In the genomic region with DNA sequence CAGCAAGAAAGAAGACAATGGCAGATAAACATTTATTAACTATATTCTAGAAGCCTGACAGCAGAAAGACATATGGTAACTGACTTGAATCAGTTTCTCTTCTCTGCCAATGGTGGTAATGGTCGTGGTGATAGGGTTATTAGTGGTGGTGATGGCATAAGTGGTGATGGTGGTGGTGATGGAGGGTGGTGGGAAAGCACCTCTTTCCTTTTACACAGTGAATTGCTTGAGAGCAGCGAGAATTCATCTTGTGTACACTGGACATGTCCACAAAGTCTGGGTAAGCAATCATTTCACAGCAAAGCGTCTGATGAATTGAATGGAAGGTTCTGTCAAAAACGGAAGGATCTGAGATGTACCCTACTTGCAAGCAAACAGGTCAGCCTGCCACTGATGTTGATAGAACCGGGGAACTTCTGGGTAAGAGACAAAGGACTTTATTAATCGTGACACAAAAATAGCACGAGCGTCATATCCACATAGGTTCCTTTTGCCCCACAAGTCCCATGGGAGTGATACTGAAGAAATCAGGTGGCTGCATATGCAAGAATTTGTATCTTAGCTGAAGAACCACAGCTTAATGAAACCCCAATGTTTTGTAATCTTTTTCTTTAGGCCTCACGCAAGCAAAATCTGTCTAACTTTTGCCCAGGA, we compare ENCODE assay signal across 14 cellular contexts. TPM values are rescaled to one million over a fixed set of nuclear protein-coding genes. Genes with fewer than 3 reads are reported as not detected.
A peak's percentile ranks its signal among the peaks of the same experiment; 100 is the strongest.
DNase-seq lines count a peak whose midpoint lies in the region; ATAC-seq, FAIRE-seq and TF ChIP-seq lines count a peak whose summit lies in the region.
"Had no signal": no experiment of that assay in that cellular context is flagged by ENCODE, and none has a peak within 500 bp of the region (broad histone marks: within the 10 kb centered on the region; RNA-seq: fewer than 3 reads in every experiment).

No MANE protein-coding gene starts in this region.

- no peaks in the 10 kb centered on the region for H3K9me3 ChIP-seq in naive thymus-derived CD4-positive, alpha-beta T cell (ENCODE audit: control insufficient read depth in 2 of 3, low read length in 3 of 3)
- H3K9me3 ChIP-seq in WERI-Rb-1 (ENCODE audit: severe bottlenecking), result no peaks in the 10 kb centered on the region

- H3K27me3 ChIP-seq in naive thymus-derived CD4-positive, alpha-beta T cell (ENCODE audit: control insufficient read depth in 2 of 2, insufficient read depth in 2 of 2, low read length in 2 of 2), result no peaks in the 10 kb centered on the region
- H3K27me3 ChIP-seq in WERI-Rb-1 (ENCODE audit: insufficient read depth, low read depth, severe bottlenecking), result no peaks in the 10 kb centered on the region

- H3K9me3 Mint-ChIP-seq in naive thymus-derived CD4-positive, alpha-beta T cell, result no peaks in the 10 kb centered on the region

- H3K36me3 ChIP-seq in naive thymus-derived CD4-positive, alpha-beta T cell (ENCODE audit: control insufficient read depth in 2 of 3, insufficient read depth in 3 of 3, low read length in 3 of 3), result no peaks in the 10 kb centered on the region
- H3K36me3 ChIP-seq in WERI-Rb-1, result no peaks in the 10 kb centered on the region

- no peak overlapping the region for H3K4me3 ChIP-seq in naive thymus-derived CD4-positive, alpha-beta T cell (ENCODE audit: low read length)
- H3K4me3 ChIP-seq in WERI-Rb-1 (ENCODE audit: low read depth, low read length), result no peak overlapping the region

- no peaks in the 10 kb centered on the region for H3K4me1 Mint-ChIP-seq in naive thymus-derived CD4-positive, alpha-beta T cell

- peak; percentile 72 for FAIRE-seq in GM12891 (lab: Jason Lieb, UNC)
- FAIRE-seq: urothelium cell line had no signal

- H3K27ac ChIP-seq in naive thymus-derived CD4-positive, alpha-beta T cell (ENCODE audit: low read depth, low read length), result no peak overlapping the region
- no peak overlapping the region for H3K27ac ChIP-seq in WERI-Rb-1

- no peak for TF ChIP-seq CTCF in WERI-Rb-1 (IDR thresholded peaks at IDR 0.05; ENCODE audit: low read depth, low read length)

- DNase-seq in GM12891 (ENCODE audit: insufficient read length, low spot score) (no peak), NCI-H2029 treated with DMSO at 0.1 percent for 48 hours (lab: John Stamatoyannopoulos, UW) (no peak), cardiac septum (ENCODE audit: low spot score) (no peak), WERI-Rb-1 (no peak)
- DNase-seq in naive thymus-derived CD4-positive, alpha-beta T cell, result no peak
- DNase-seq: activated CD4-positive, CD25-positive, alpha-beta regulatory T cell; cerebellar nuclear complex; EL; H7; NCI-H510A treated with DMSO at 0.1 percent for 48 hours had no signal

- H3K27me3 Mint-ChIP-seq in naive thymus-derived CD4-positive, alpha-beta T cell, result peaks cover 0 to 36% (median 4%) of the 10 kb centered on the region in 5 donors

- no peak overlapping the region for H3K4me3 Mint-ChIP-seq in naive thymus-derived CD4-positive, alpha-beta T cell

- no peaks in the 10 kb centered on the region for H3K4me1 ChIP-seq in naive thymus-derived CD4-positive, alpha-beta T cell (ENCODE audit: control insufficient read depth in 2 of 2, insufficient read depth in 2 of 2, low read length in 2 of 2)

- intact Hi-C loops in naive thymus-derived CD4-positive, alpha-beta T cell (cut with micrococcal nuclease), result no loop called here
- intact Hi-C loops in cardiac septum (cut with DNase I), result no loop called here

- H3K27ac Mint-ChIP-seq in naive thymus-derived CD4-positive, alpha-beta T cell, result no peak overlapping the region

- no peak for TF ChIP-seq POLR2A in GM12891 (IDR thresholded peaks at IDR 0.05; ENCODE audit: low read depth, low read length)

- POLR2A ChIA-PET in naive thymus-derived CD4-positive, alpha-beta T cell (lab: Charles Lee), result no interaction called here

- H3K36me3 Mint-ChIP-seq in naive thymus-derived CD4-positive, alpha-beta T cell, result no peaks in the 10 kb centered on the region

- peak; percentile 59 for ATAC-seq in GM19455 (IDR thresholded peaks at IDR 0.05; ENCODE audit: unreplicated experiment)
- peak; percentile 76 for ATAC-seq in HG02852 (IDR thresholded peaks at IDR 0.05; ENCODE audit: unreplicated experiment)
- ATAC-seq in HG03558 (IDR thresholded peaks at IDR 0.05; ENCODE audit: extremely low read depth, unreplicated experiment), result peak; percentile 58
- ATAC-seq in naive thymus-derived CD4-positive, alpha-beta T cell, result no peak

- CTCF ChIA-PET in naive thymus-derived CD4-positive, alpha-beta T cell (lab: Charles Lee), result no interaction called here

TF ChIP-seq in GM12891, 5 proteins besides CTCF, POLR2A, EP300 and RAD21:
- TF ChIP-seq SPI1 (IDR thresholded peaks at IDR 0.05; ENCODE audit: low read depth, low read length) (no peak), POLR2AphosphoS5 (IDR thresholded peaks at IDR 0.05; ENCODE audit: low read depth, low read length) (no peak), PAX5 (IDR thresholded peaks at IDR 0.05; ENCODE audit: insufficient read depth, low read length, severe bottlenecking) (no peak), POU2F2 (IDR thresholded peaks at IDR 0.05; ENCODE audit: low read depth, low read length) (no peak), TAF1 (IDR thresholded peaks at IDR 0.05; ENCODE audit: low read depth, low read length) (no peak)

RNA-seq across cellular contexts. Expression of a gene that starts 23.5 kb away (rescaled TPM):
- polyA plus RNA-seq in GM12891 (2012; ENCODE audit: low read depth, missing spikeins), result 17.4 TPM
- total RNA-seq in naive thymus-derived CD4-positive, alpha-beta T cell, result 10 to 100 TPM; 30.5 to 54.0 (median 40.3) TPM
- 10 to 100 TPM; 30.6 to 31.7 TPM for polyA plus RNA-seq in naive thymus-derived CD4-positive, alpha-beta T cell
- 25.9 TPM for total RNA-seq in cardiac septum
